In genomic region chr22:37476389-37477329, GRCh38 we compare ENCODE assay signal across 26 cellular contexts. TPM values are rescaled to one million over a fixed set of nuclear protein-coding genes. Genes with fewer than 3 reads are reported as not detected.
DNase-seq lines count a peak whose midpoint lies in the region; ATAC-seq and TF ChIP-seq lines count a peak whose summit lies in the region.
"Had no signal": no experiment of that assay in that cellular context is flagged by ENCODE, and none has a peak within 500 bp of the region (broad histone marks: within the 10 kb centered on the region; RNA-seq: fewer than 3 reads in every experiment).

No MANE protein-coding gene starts in this region.

- no peak overlapping the region for H2AFZ ChIP-seq in OCI-LY7 (ENCODE audit: low read length)
- H2AFZ ChIP-seq: hepatocyte had no signal

- ATAC-seq in activated CD8-positive, alpha-beta memory T cell treated with anti-CD3 and anti-CD28 coated beads, Interleukin-2, amount 10 ng/mL, durations not matched to agents 7 days and 5 days: no peak
- ATAC-seq in memory B cell (ENCODE audit: low read depth) (no peak), GM21367 (IDR thresholded peaks at IDR 0.05; ENCODE audit: unreplicated experiment) (no peak)
- ATAC-seq: activated naive CD4-positive, alpha-beta T cell treated with anti-CD3 and anti-CD28 coated beads, Interleukin-2, amount 50 U/mL, for 72 hours; WTC11 had no signal

- H3K9me3 Mint-ChIP-seq in activated CD8-positive, alpha-beta memory T cell treated with anti-CD3 and anti-CD28 coated beads, Interleukin-2, amount 10 ng/mL, durations not matched to agents 7 days and 5 days (ENCODE audit: low read depth): no peaks in the 10 kb centered on the region
- no peaks in the 10 kb centered on the region for H3K9me3 Mint-ChIP-seq in CD8-positive, alpha-beta memory T cell
- H3K9me3 Mint-ChIP-seq in memory B cell: no peaks in the 10 kb centered on the region
- H3K9me3 Mint-ChIP-seq: activated naive CD4-positive, alpha-beta T cell treated with anti-CD3 and anti-CD28 coated beads, Interleukin-2, amount 50 U/mL, for 72 hours; IgD-negative memory B cell; WTC11 had no signal

- H3K36me3 Mint-ChIP-seq in activated CD8-positive, alpha-beta memory T cell treated with anti-CD3 and anti-CD28 coated beads, Interleukin-2, amount 10 ng/mL, durations not matched to agents 7 days and 5 days: peaks cover 37% of the 10 kb centered on the region
- peaks cover 3 to 93% (median 5%) of the 10 kb centered on the region in 3 donors for H3K36me3 Mint-ChIP-seq in CD8-positive, alpha-beta memory T cell
- H3K36me3 Mint-ChIP-seq in memory B cell: peaks cover 18% of the 10 kb centered on the region
- H3K36me3 Mint-ChIP-seq: IgD-negative memory B cell, WTC11 had no signal

- CTCF ChIA-PET in activated CD8-positive, alpha-beta memory T cell treated with anti-CD3 and anti-CD28 coated beads, Interleukin-2, amount 10 ng/mL, durations not matched to agents 7 days and 5 days (lab: Charles Lee): interaction anchor here (1.0 to 1.1 kb wide), 2 partner anchors 9 to 20 kb away, joined by 3 to 4 read pairs; partner anchors contain the start of gene MFNG
- CTCF ChIA-PET in CD8-positive, alpha-beta memory T cell (lab: Charles Lee): no interaction called here
- CTCF ChIA-PET in OCI-LY7 (lab: Charles Lee; ENCODE audit: unreplicated experiment): no interaction called here

- H3K4me3 ChIP-seq in CD8-positive, alpha-beta memory T cell (ENCODE audit: low read length): no peak overlapping the region
- H3K4me3 ChIP-seq in OCI-LY7 (ENCODE audit: low read depth, low read length, poor library complexity, severe bottlenecking): peak overlapping the region; percentile 16
- no peak overlapping the region for H3K4me3 ChIP-seq in MG63
- H3K4me3 ChIP-seq in suprapubic skin: no peak overlapping the region
- H3K4me3 ChIP-seq: hepatocyte, sigmoid colon had no signal

- 54% methylated on average over 13 of the region's 14 CpGs for WGBS in suprapubic skin

- H3K27me3 Mint-ChIP-seq in activated CD8-positive, alpha-beta memory T cell treated with anti-CD3 and anti-CD28 coated beads, Interleukin-2, amount 10 ng/mL, durations not matched to agents 7 days and 5 days: no peaks in the 10 kb centered on the region
- H3K27me3 Mint-ChIP-seq in CD8-positive, alpha-beta memory T cell: no peaks in the 10 kb centered on the region
- H3K27me3 Mint-ChIP-seq in memory B cell: no peaks in the 10 kb centered on the region
- H3K27me3 Mint-ChIP-seq: IgD-negative memory B cell had no signal

- DNase-seq in activated CD8-positive, alpha-beta memory T cell treated with anti-CD3 and anti-CD28 coated beads, Interleukin-2, amount 10 ng/mL, durations not matched to agents 7 days and 5 days: no peak
- DNase-seq in activated CD8-positive, alpha-beta memory T cell treated with anti-CD3 and anti-CD28 coated beads, Interleukin-2, amount 50 U/mL, for 48 hours: no peak
- no peak for DNase-seq in CD8-positive, alpha-beta memory T cell
- DNase-seq in OCI-LY7 (ENCODE audit: low spot score): peak; percentile 96
- DNase-seq in memory B cell (ENCODE audit: low spot score in 2 of 2): no peak
- DNase-seq in MG63: no peak
- no peak for DNase-seq in suprapubic skin (ENCODE audit: low spot score in 2 of 2)
- DNase-seq: activated T-cell treated with anti-CD3 and anti-CD28 coated beads for 4 hours; BE2C; cerebellar nuclear complex; erythroblast; H7; NCI-H187 treated with DMSO at 0.1 percent for 48 hours; sigmoid colon; stimulated activated CD4-positive, alpha-beta T cell treated with anti-CD3 and anti-CD28 coated beads, Interleukin-15, amount 100 ng/mL, for 24 hours; stimulated activated CD8-positive, alpha-beta memory T cell treated with anti-CD3 and anti-CD28 coated beads, Interleukin-4, amount 100 ng/mL, for 48 hours; T-helper 9 cell had no signal

- H3K27me3 ChIP-seq in CD8-positive, alpha-beta memory T cell (ENCODE audit: insufficient read depth, low read length, poor library complexity, severe bottlenecking): no peaks in the 10 kb centered on the region
- H3K27me3 ChIP-seq in MG63 (no peaks in the 10 kb centered on the region), suprapubic skin (peaks cover 67% of the 10 kb centered on the region)
- H3K27me3 ChIP-seq: BE2C, hepatocyte had no signal

- no peak overlapping the region for H3K27ac ChIP-seq in CD8-positive, alpha-beta memory T cell (ENCODE audit: low read depth, low read length)
- H3K27ac ChIP-seq in OCI-LY7 (ENCODE audit: low read depth, low read length, poor library complexity, severe bottlenecking) (peak overlapping the region; percentile 95), suprapubic skin (no peak overlapping the region)
- H3K27ac ChIP-seq: hepatocyte, sigmoid colon had no signal

- H3K4me1 ChIP-seq in CD8-positive, alpha-beta memory T cell (ENCODE audit: insufficient read depth, low read length): peaks cover 3% of the 10 kb centered on the region
- H3K4me1 ChIP-seq in OCI-LY7 (ENCODE audit: insufficient read depth, low read length, poor library complexity, severe bottlenecking) (peaks cover 85% of the 10 kb centered on the region), suprapubic skin (no peaks in the 10 kb centered on the region)
- H3K4me1 ChIP-seq: BE2C, sigmoid colon had no signal

- peaks cover 6% of the 10 kb centered on the region for H3K4me1 Mint-ChIP-seq in activated CD8-positive, alpha-beta memory T cell treated with anti-CD3 and anti-CD28 coated beads, Interleukin-2, amount 10 ng/mL, durations not matched to agents 7 days and 5 days
- peaks cover 9 to 17% (median 10%) of the 10 kb centered on the region in 3 donors for H3K4me1 Mint-ChIP-seq in CD8-positive, alpha-beta memory T cell
- H3K4me1 Mint-ChIP-seq in memory B cell: peaks cover 7% of the 10 kb centered on the region

- peaks cover 36% of the 10 kb centered on the region for H3K36me3 ChIP-seq in CD8-positive, alpha-beta memory T cell (ENCODE audit: insufficient read depth, low read length)
- H3K36me3 ChIP-seq in OCI-LY7 (ENCODE audit: insufficient read depth, low read length) (peaks cover 95% of the 10 kb centered on the region), MG63 (no peaks in the 10 kb centered on the region), suprapubic skin (peaks cover 2% of the 10 kb centered on the region)
- H3K36me3 ChIP-seq: BE2C, sigmoid colon had no signal

- intact Hi-C loops in OCI-LY7 (cut with micrococcal nuclease; ENCODE audit: unreplicated experiment): loop anchor here (1.0 kb wide), 1 partner anchor 10 kb away; the partner anchor contains the start of gene MFNG

- TF ChIP-seq EP300 in suprapubic skin (IDR thresholded peaks at IDR 0.05): no peak

- POLR2A ChIA-PET in CD8-positive, alpha-beta memory T cell (lab: Charles Lee): no interaction called here
- POLR2A ChIA-PET in OCI-LY7 (lab: Charles Lee): interaction anchor here (1.3 kb wide), 1 partner anchor 10 kb away, joined by 6 read pairs; no protein-coding TSS in a partner anchor

- no peaks in the 10 kb centered on the region for H3K9me3 ChIP-seq in CD8-positive, alpha-beta memory T cell (ENCODE audit: low read length)
- H3K9me3 ChIP-seq in OCI-LY7 (ENCODE audit: low read length) (no peaks in the 10 kb centered on the region), MG63 (no peaks in the 10 kb centered on the region), suprapubic skin (no peaks in the 10 kb centered on the region)
- H3K9me3 ChIP-seq: BE2C, sigmoid colon had no signal

- no peaks in the 10 kb centered on the region for H4K20me1 ChIP-seq in OCI-LY7 (ENCODE audit: insufficient read depth, low read length)

- H3K4me3 Mint-ChIP-seq in activated CD8-positive, alpha-beta memory T cell treated with anti-CD3 and anti-CD28 coated beads, Interleukin-2, amount 10 ng/mL, durations not matched to agents 7 days and 5 days: no peak overlapping the region
- H3K4me3 Mint-ChIP-seq in CD8-positive, alpha-beta memory T cell: no peak overlapping the region
- H3K4me3 Mint-ChIP-seq in memory B cell: no peak overlapping the region
- H3K4me3 Mint-ChIP-seq: IgD-negative memory B cell, WTC11 had no signal

- TF ChIP-seq CTCF in OCI-LY7 (conservative IDR thresholded peaks at IDR 0.05; ENCODE audit: low read length) (peak; percentile 61), suprapubic skin (IDR thresholded peaks at IDR 0.05) (no peak)

- no peak for TF ChIP-seq POLR2A in suprapubic skin (IDR thresholded peaks at IDR 0.05)

- H3K9me2 ChIP-seq in OCI-LY7 (ENCODE audit: insufficient read depth, low read length): no peaks in the 10 kb centered on the region

- H3K79me2 ChIP-seq in OCI-LY7 (ENCODE audit: insufficient read depth, low read depth, low read length): peaks cover 27% of the 10 kb centered on the region
- H3K79me2 ChIP-seq: hepatocyte had no signal

- peak overlapping the region; percentile 57 for H3K4me2 ChIP-seq in OCI-LY7 (ENCODE audit: low read length)
- H3K4me2 ChIP-seq: hepatocyte had no signal

- BruUV-seq in OCI-LY7 (replicated peaks; lab: Mats Ljungman, UMichigan): no TSS peak

- H3K27ac Mint-ChIP-seq in activated CD8-positive, alpha-beta memory T cell treated with anti-CD3 and anti-CD28 coated beads, Interleukin-2, amount 10 ng/mL, durations not matched to agents 7 days and 5 days: peak overlapping the region; percentile 30
- peak overlapping the region in 5 of 8 donors; percentile 17 to 91 (median 36) for H3K27ac Mint-ChIP-seq in CD8-positive, alpha-beta memory T cell
- H3K27ac Mint-ChIP-seq in memory B cell: peak overlapping the region; percentile 35
- H3K27ac Mint-ChIP-seq: IgD-negative memory B cell, WTC11 had no signal

RNA-seq across cellular contexts. Expression of gene MFNG, which starts 9.5 kb away (rescaled TPM):
- 100 to 1,000 TPM; 196 to 220 TPM for total RNA-seq in activated CD8-positive, alpha-beta memory T cell treated with anti-CD3 and anti-CD28 coated beads, Interleukin-2, amount 10 ng/mL, durations not matched to agents 7 days and 5 days
- total RNA-seq in CD8-positive, alpha-beta memory T cell: 100 to 1,000 TPM; 162 to 171 TPM
- 323 TPM for polyA plus RNA-seq in CD8-positive, alpha-beta memory T cell
- 174 and 225 TPM in 2 replicates for total RNA-seq in OCI-LY7 (2014; rRNA removed; shearing (Covaris generic))
- total RNA-seq in OCI-LY7 (2022) (215 and 235 TPM in 2 replicates), suprapubic skin (1 to 10 TPM; 3.5 to 8.6 (median 4.9) TPM)
- 0.27 and 0.66 TPM in 2 replicates for total RNA-seq in MG63 (2014; rRNA removed; shearing (Covaris generic); ENCODE audit: low replicate concordance)
- total RNA-seq: A673, RPMI7951 had no signal

RNA-seq across cellular contexts. Expression of gene CARD10, which starts 42.6 kb away (rescaled TPM):
- under 1 TPM in 1 of 2 experiments, not detected in 1; 0.16 TPM for total RNA-seq in activated CD8-positive, alpha-beta memory T cell treated with anti-CD3 and anti-CD28 coated beads, Interleukin-2, amount 10 ng/mL, durations not matched to agents 7 days and 5 days
- total RNA-seq in CD8-positive, alpha-beta memory T cell: under 1 TPM; 0.29 to 0.31 TPM
- 1.0 TPM for polyA plus RNA-seq in CD8-positive, alpha-beta memory T cell
- 3.3 and 4.0 TPM in 2 replicates for total RNA-seq in OCI-LY7 (2014; rRNA removed; shearing (Covaris generic))
- total RNA-seq in OCI-LY7 (2022): 2.8 and 3.1 TPM in 2 replicates
- 17.1 and 18.9 TPM in 2 replicates for total RNA-seq in MG63 (2014; rRNA removed; shearing (Covaris generic); ENCODE audit: low replicate concordance)
- total RNA-seq in suprapubic skin: 10 to 100 TPM; 12.2 to 17.3 (median 14.8) TPM
- total RNA-seq: mononuclear cell had no signal
- polyA plus RNA-seq: IgD-negative memory B cell had no signal

RNA-seq across cellular contexts. Expression of gene ELFN2, which starts 49.4 kb away (rescaled TPM):
- total RNA-seq in activated CD8-positive, alpha-beta memory T cell treated with anti-CD3 and anti-CD28 coated beads, Interleukin-2, amount 10 ng/mL, durations not matched to agents 7 days and 5 days: under 1 TPM; 0.07 to 0.50 TPM
- under 1 TPM; 0.09 to 0.20 TPM for total RNA-seq in CD8-positive, alpha-beta memory T cell
- polyA plus RNA-seq in CD8-positive, alpha-beta memory T cell: 0.02 TPM
- 0.63 and 0.82 TPM in 2 replicates for total RNA-seq in OCI-LY7 (2014; rRNA removed; shearing (Covaris generic))
- 0.83 and 1.8 TPM in 2 replicates for total RNA-seq in OCI-LY7 (2022)
- total RNA-seq in MG63 (2014; rRNA removed; shearing (Covaris generic); ENCODE audit: low replicate concordance): 0.07 TPM in 1 of 2 replicates, not detected in the other
- total RNA-seq in suprapubic skin: under 1 TPM; 0.10 to 0.59 (median 0.31) TPM
- total RNA-seq: A673, subcutaneous adipose tissue had no signal
- polyA plus RNA-seq: IgD-negative memory B cell had no signal

Comparison
In these comparisons a context has a peak if more than half of its experiments do, and no peak if none do; other contexts are left out.
1. RNA of gene MFNG, which starts 9.5 kb away (total RNA-seq): 174 to 235 TPM in OCI-LY7, 196 to 220 TPM in activated CD8-positive, alpha-beta memory T cell treated with anti-CD3 and anti-CD28 coated beads, Interleukin-2, amount 10 ng/mL, durations not matched to agents 7 days and 5 days and 162 to 171 TPM in CD8-positive, alpha-beta memory T cell; 3.5 to 8.6 TPM in suprapubic skin and 0.27 to 0.66 TPM in MG63; every median in the first group is over 10 times any median in the second.
2. Peak in every context shown above with its lines, with median percentiles within 50 percentile points of each other: H3K27ac Mint-ChIP-seq.